Comparison of ENCODE assay signal across 23 cellular contexts in genomic region chr2:192499476-192499875, GRCh38.
DNase-seq lines count a peak whose midpoint lies in the region; ATAC-seq and TF ChIP-seq lines count a peak whose summit lies in the region.
"Had no signal": no experiment of that assay in that cellular context is flagged by ENCODE, and none has a peak within 500 bp of the region (broad histone marks: within the 10 kb centered on the region; RNA-seq: fewer than 3 reads in every experiment).

No MANE protein-coding gene starts in this region.

- H3K27ac Mint-ChIP-seq in mesothelial cell of epicardium, result no peak overlapping the region
- H3K27ac Mint-ChIP-seq: memory B cell; nephron progenitor cell; stimulated activated memory B cell treated with anti-CD40 and anti-IgM and Interleukin-4, amounts not matched to agents 10 μg/mL and 1 μg/mL and 100 μg/mL, for 72 hours had no signal

- H3K4me3 Mint-ChIP-seq in mesothelial cell of epicardium, result no peak overlapping the region
- H3K4me3 Mint-ChIP-seq: memory B cell; nephron progenitor cell; stimulated activated memory B cell treated with anti-CD40 and anti-IgM and Interleukin-4, amounts not matched to agents 10 μg/mL and 1 μg/mL and 100 μg/mL, for 72 hours had no signal

- H3K9me3 Mint-ChIP-seq in mesothelial cell of epicardium, result peaks cover 4% of the 10 kb centered on the region
- H3K9me3 Mint-ChIP-seq: memory B cell; nephron progenitor cell; stimulated activated memory B cell treated with anti-CD40 and anti-IgM and Interleukin-4, amounts not matched to agents 10 μg/mL and 1 μg/mL and 100 μg/mL, for 72 hours had no signal

- DNase-seq in H4 (ENCODE audit: low spot score) (peak; percentile 91), NCI-H1048 (lab: John Stamatoyannopoulos, UW) (peak; percentile 42), choroid plexus epithelial cell (ENCODE audit: low read depth) (peak; percentile 26), renal cortical epithelial cell (ENCODE audit: low read depth) (peak; percentile 62), germinal center (ENCODE audit: low spot score) (no peak), NCI-H2227 (lab: John Stamatoyannopoulos, UW; ENCODE audit: unreplicated experiment) (no peak), mesothelial cell of epicardium (ENCODE audit: low spot score in 2 of 2, unreplicated experiment in 2 of 2) (no peak)
- DNase-seq: activated CD4-positive, alpha-beta T cell treated with anti-CD3 and anti-CD28 coated beads for 4 hours; activated effector memory CD4-positive, alpha-beta T cell treated with anti-CD3 and anti-CD28 coated beads, Interleukin-2, amount 50 U/mL, for 16 hours; anterior cingulate cortex; erythroblast; heart right ventricle; NCI-H2107; NCI-H526 treated with DMSO at 0.1 percent for 48 hours; nephron progenitor cell; tibial artery had no signal

- H3K4me1 Mint-ChIP-seq in mesothelial cell of epicardium, result no peaks in the 10 kb centered on the region
- H3K4me1 Mint-ChIP-seq: memory B cell; nephron progenitor cell; stimulated activated memory B cell treated with anti-CD40 and anti-IgM and Interleukin-4, amounts not matched to agents 10 μg/mL and 1 μg/mL and 100 μg/mL, for 72 hours had no signal

- H3K27me3 Mint-ChIP-seq in mesothelial cell of epicardium (ENCODE audit: low read depth), result no peaks in the 10 kb centered on the region
- H3K27me3 Mint-ChIP-seq: memory B cell; stimulated activated memory B cell treated with anti-CD40 and anti-IgM and Interleukin-4, amounts not matched to agents 10 μg/mL and 1 μg/mL and 100 μg/mL, for 72 hours had no signal

- TF ChIP-seq CTCF in choroid plexus epithelial cell (conservative IDR thresholded peaks at IDR 0.05; ENCODE audit: low read depth, low read length) (no peak), mesothelial cell of epicardium (IDR thresholded peaks at IDR 0.05; ENCODE audit: unreplicated experiment) (no peak)

- ATAC-seq in HG03457 (IDR thresholded peaks at IDR 0.05; ENCODE audit: unreplicated experiment), result no peak
- ATAC-seq: heart right ventricle; Panc1; stimulated activated memory B cell treated with anti-CD40 and anti-IgM and Interleukin-4, amounts not matched to agents 10 μg/mL and 1 μg/mL and 100 μg/mL, for 72 hours had no signal

- H3K4me3 ChIP-seq in choroid plexus epithelial cell (ENCODE audit: low read depth, low read length), result no peak overlapping the region
- H3K4me3 ChIP-seq: BLaER1, coronary artery, heart right ventricle, prostate gland, tibial artery had no signal

- H3K36me3 Mint-ChIP-seq in mesothelial cell of epicardium, result no peaks in the 10 kb centered on the region
- H3K36me3 Mint-ChIP-seq: memory B cell; stimulated activated memory B cell treated with anti-CD40 and anti-IgM and Interleukin-4, amounts not matched to agents 10 μg/mL and 1 μg/mL and 100 μg/mL, for 72 hours had no signal

Comparison
In these comparisons a context has a peak if more than half of its experiments do, and no peak if none do; other contexts are left out.
1. DNase-seq: peak in H4 (single experiment), NCI-H1048 (single experiment), choroid plexus epithelial cell (single experiment) and renal cortical epithelial cell (single experiment); none in germinal center (single experiment), NCI-H2227 (single experiment) and mesothelial cell of epicardium (0 of 2).